8 cellular contexts compared by ENCODE assay signal in the genomic region with DNA sequence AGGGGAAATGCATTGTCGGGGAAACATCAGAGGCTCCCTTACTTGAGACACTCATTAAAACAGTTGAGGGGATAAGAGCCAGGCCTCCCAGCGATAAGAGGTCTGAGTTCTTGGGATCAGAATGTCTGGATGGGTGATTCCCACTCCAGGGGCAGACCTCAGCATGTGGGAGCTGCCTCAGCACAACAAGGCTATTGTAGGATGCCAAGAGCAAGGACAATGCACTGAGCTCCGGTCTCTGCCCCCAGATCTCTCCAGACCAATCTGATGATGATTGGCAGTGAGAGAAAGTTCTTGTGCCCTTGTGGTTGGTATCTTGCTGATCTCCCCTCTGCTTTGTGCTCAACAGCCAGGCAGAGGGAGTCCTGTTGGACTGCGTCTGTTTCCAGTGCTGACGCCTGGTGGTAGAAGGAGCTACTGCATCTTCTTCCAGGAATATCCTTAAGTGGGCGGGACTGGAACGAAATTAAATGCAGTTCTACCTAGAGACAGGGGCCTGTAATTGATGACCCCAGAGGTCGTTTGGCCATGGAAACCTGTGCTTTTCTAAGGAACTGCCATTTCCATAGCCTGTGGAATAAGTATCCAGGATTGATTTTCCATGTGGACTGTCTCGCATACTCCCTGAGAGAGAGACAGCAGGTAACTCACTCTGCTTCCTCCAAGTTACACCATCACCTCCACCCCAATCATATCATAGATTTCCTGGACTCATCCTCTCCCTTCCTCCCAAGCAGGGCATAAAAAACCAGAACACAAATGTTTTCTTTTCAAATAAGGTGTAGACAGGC. TPM values are rescaled to one million over a fixed set of nuclear protein-coding genes. Genes with fewer than 3 reads are reported as not detected.
A peak's percentile ranks its signal among the peaks of the same experiment; 100 is the strongest.
DNase-seq lines count a peak whose midpoint lies in the region; ATAC-seq, FAIRE-seq and TF ChIP-seq lines count a peak whose summit lies in the region.

No MANE protein-coding gene starts in this region.

- DNase-seq in H54 (ENCODE audit: insufficient read length, low spot score) (peak; percentile 47), SK-N-DZ (ENCODE audit: low spot score) (peak; percentile 86), astrocyte of the cerebellum (ENCODE audit: low read depth) (peak; percentile 64), iPS-NIHi11 (ENCODE audit: low spot score) (peak; percentile 73)
- peak; percentile 43 to 64 (median 59) for DNase-seq in stimulated activated CD4-positive, alpha-beta T cell treated with anti-CD3 and anti-CD28 coated beads, Interleukin-12 subunit alpha, Interleukin-12 subunit beta, amount 100 ng/mL, for 48 hours (ENCODE audit: low read depth in 2 of 3, low spot score in 1 of 3)

- TF ChIP-seq CTCF in GM12801 (IDR thresholded peaks at IDR 0.05; ENCODE audit: extremely low read depth, insufficient read length) (peak; percentile 66), LNCAP (IDR thresholded peaks at IDR 0.05) (peak; percentile 90), astrocyte of the cerebellum (IDR thresholded peaks at IDR 0.05; ENCODE audit: low read depth, low read length, missing control alignments) (peak; percentile 99)

- no peak for TF ChIP-seq POLR2A in H54 (IDR thresholded peaks at IDR 0.05; ENCODE audit: low read depth, low read length)

- FAIRE-seq in H54 (lab: Jason Lieb, UNC) = no peak

- no peak overlapping the region for H3K4me3 ChIP-seq in astrocyte of the cerebellum (ENCODE audit: low read depth, low read length)

- in situ Hi-C loops in astrocyte of the cerebellum (cut with HindIII; ENCODE audit: low sequenced_read_pairs) = no loop called here

- no peak for ATAC-seq in GM18519 (IDR thresholded peaks at IDR 0.05; ENCODE audit: low FRiP score, unreplicated experiment)

RNA-seq across cellular contexts. Expression of a gene that starts 6.7 kb away (rescaled TPM):
- polyA plus RNA-seq in SK-N-DZ (2014; cell fraction: cytosol; rRNA removed) = 0.08 and 0.31 TPM in 2 replicates
- polyA plus RNA-seq in SK-N-DZ (2014; cell fraction: nucleus; rRNA removed) = 0.13 and 0.97 TPM in 2 replicates

RNA-seq across cellular contexts. Expression of a gene that starts 26.5 kb away (rescaled TPM):
- polyA plus RNA-seq in SK-N-DZ (2014; cell fraction: cytosol; rRNA removed) = 9.9 and 11.3 TPM in 2 replicates
- polyA plus RNA-seq in SK-N-DZ (2014; cell fraction: nucleus; rRNA removed) = 4.1 and 5.1 TPM in 2 replicates
